In genomic region chr10:921471-922414, GRCh38 we compare ENCODE assay signal across 13 cellular contexts. TPM values are rescaled to one million over a fixed set of nuclear protein-coding genes. Genes with fewer than 3 reads are reported as not detected.
DNase-seq lines count a peak whose midpoint lies in the region; ATAC-seq and TF ChIP-seq lines count a peak whose summit lies in the region.
"Had no signal": no experiment of that assay in that cellular context is flagged by ENCODE, and none has a peak within 500 bp of the region (broad histone marks: within the 10 kb centered on the region; RNA-seq: fewer than 3 reads in every experiment).

No MANE protein-coding gene starts in this region.

- no peak for TF ChIP-seq CTCF in AG09309 (IDR thresholded peaks at IDR 0.05; ENCODE audit: control insufficient read depth, insufficient read depth, low read depth, low read length, missing control alignments)

- DNase-seq in AG09309 (ENCODE audit: low read depth) (peak; percentile 48), HPDE6-E6E7 (ENCODE audit: extremely low spot score) (peak; percentile 13), astrocyte of the hippocampus (ENCODE audit: low read depth, low spot score) (peak; percentile 79), memory B cell (ENCODE audit: low spot score in 2 of 2) (no peak), anterior cingulate cortex (lab: John Stamatoyannopoulos, UW) (no peak), NCI-H2171 (lab: John Stamatoyannopoulos, UW) (no peak)
- no peak for DNase-seq in activated CD8-positive, alpha-beta memory T cell treated with anti-CD3 and anti-CD28 coated beads, Interleukin-2, amount 10 ng/mL, durations not matched to agents 7 days and 5 days
- DNase-seq: activated CD4-positive, alpha-beta T cell treated with anti-CD3 and anti-CD28 coated beads for 1 hour; activated naive CD4-positive, alpha-beta T cell treated with Interleukin-2 at 50 U/mL for 16 hours; DMS 273 treated with DMSO at 0.1 percent for 48 hours; MV-4-11; right lobe of liver had no signal

- ATAC-seq in memory B cell (ENCODE audit: low read depth) (no peak), HG03135 (IDR thresholded peaks at IDR 0.05; ENCODE audit: unreplicated experiment) (no peak)
- ATAC-seq in activated CD8-positive, alpha-beta memory T cell treated with anti-CD3 and anti-CD28 coated beads, Interleukin-2, amount 10 ng/mL, durations not matched to agents 7 days and 5 days, result no peak

- H3K27me3 Mint-ChIP-seq in memory B cell, result no peaks in the 10 kb centered on the region
- H3K27me3 Mint-ChIP-seq in activated CD8-positive, alpha-beta memory T cell treated with anti-CD3 and anti-CD28 coated beads, Interleukin-2, amount 10 ng/mL, durations not matched to agents 7 days and 5 days, result no peaks in the 10 kb centered on the region

- H3K4me3 Mint-ChIP-seq in memory B cell, result no peak overlapping the region
- no peak overlapping the region for H3K4me3 Mint-ChIP-seq in activated CD8-positive, alpha-beta memory T cell treated with anti-CD3 and anti-CD28 coated beads, Interleukin-2, amount 10 ng/mL, durations not matched to agents 7 days and 5 days

- CTCF ChIA-PET in activated CD8-positive, alpha-beta memory T cell treated with anti-CD3 and anti-CD28 coated beads, Interleukin-2, amount 10 ng/mL, durations not matched to agents 7 days and 5 days (lab: Charles Lee), result no interaction called here

- H3K36me3 Mint-ChIP-seq in memory B cell, result peaks cover 13% of the 10 kb centered on the region
- H3K36me3 Mint-ChIP-seq in activated CD8-positive, alpha-beta memory T cell treated with anti-CD3 and anti-CD28 coated beads, Interleukin-2, amount 10 ng/mL, durations not matched to agents 7 days and 5 days, result peaks cover 41% of the 10 kb centered on the region

- no peaks in the 10 kb centered on the region for H3K9me3 Mint-ChIP-seq in memory B cell
- no peaks in the 10 kb centered on the region for H3K9me3 Mint-ChIP-seq in activated CD8-positive, alpha-beta memory T cell treated with anti-CD3 and anti-CD28 coated beads, Interleukin-2, amount 10 ng/mL, durations not matched to agents 7 days and 5 days (ENCODE audit: low read depth)

- H3K27ac Mint-ChIP-seq in memory B cell, result peak overlapping the region; percentile 28
- H3K27ac Mint-ChIP-seq in activated CD8-positive, alpha-beta memory T cell treated with anti-CD3 and anti-CD28 coated beads, Interleukin-2, amount 10 ng/mL, durations not matched to agents 7 days and 5 days, result no peak overlapping the region

- no peak overlapping the region for H3K4me3 ChIP-seq in AG09309 (ENCODE audit: control insufficient read depth, low read depth, low read length)
- H3K4me3 ChIP-seq: right lobe of liver had no signal

- H3K4me1 Mint-ChIP-seq in memory B cell, result peaks cover 31% of the 10 kb centered on the region
- H3K4me1 Mint-ChIP-seq in activated CD8-positive, alpha-beta memory T cell treated with anti-CD3 and anti-CD28 coated beads, Interleukin-2, amount 10 ng/mL, durations not matched to agents 7 days and 5 days, result peaks cover 24% of the 10 kb centered on the region

RNA-seq across cellular contexts. Expression of gene LARP4B, which starts 9.8 kb away (rescaled TPM):
- 100 to 1,000 TPM; 126 to 135 TPM for total RNA-seq in activated CD8-positive, alpha-beta memory T cell treated with anti-CD3 and anti-CD28 coated beads, Interleukin-2, amount 10 ng/mL, durations not matched to agents 7 days and 5 days

Comparison
In these comparisons a context has a peak if more than half of its experiments do, and no peak if none do; other contexts are left out.
1. DNase-seq: peak in AG09309 (single experiment), HPDE6-E6E7 (single experiment) and astrocyte of the hippocampus (single experiment); none in memory B cell (0 of 2), anterior cingulate cortex (0 of 58), activated CD8-positive, alpha-beta memory T cell treated with anti-CD3 and anti-CD28 coated beads, Interleukin-2, amount 10 ng/mL, durations not matched to agents 7 days and 5 days (single experiment) and NCI-H2171 (single experiment).